In the genomic region with DNA sequence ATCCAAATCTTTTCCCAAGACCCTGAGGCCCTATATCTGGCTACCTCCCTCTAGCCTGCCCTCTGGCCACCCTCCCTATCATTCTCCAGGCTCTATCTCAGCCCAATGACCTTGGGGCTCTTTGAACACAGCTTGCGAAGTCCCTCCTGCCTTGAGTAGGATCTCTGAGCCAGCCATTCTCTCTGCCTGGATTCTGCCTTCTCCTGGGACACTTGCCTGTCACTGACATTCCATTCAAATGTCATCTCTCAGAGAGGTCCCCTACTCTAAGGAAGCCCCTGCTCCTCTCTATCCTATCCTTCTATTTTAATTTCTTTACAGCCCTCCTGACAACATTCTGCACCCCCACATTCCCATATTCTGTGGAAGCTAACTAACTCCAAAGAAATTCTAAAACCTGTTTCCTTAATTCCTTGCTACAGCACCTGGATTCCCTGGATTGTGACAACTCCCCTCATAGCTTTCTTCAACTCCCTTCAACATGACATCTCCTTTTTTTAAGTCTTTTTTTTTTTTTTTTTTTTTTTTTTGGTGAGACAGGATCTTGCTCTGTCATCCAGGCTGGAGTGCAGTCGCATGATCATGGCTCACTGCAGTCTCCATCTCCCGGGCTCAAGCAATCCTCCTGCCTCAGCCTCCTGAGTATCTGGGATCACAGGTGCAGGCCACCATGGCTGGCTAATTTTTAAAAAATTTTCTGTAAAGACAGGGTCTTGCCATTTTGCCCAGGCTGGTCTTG, we compare ENCODE assay signal across 11 cellular contexts.
"Had no signal": no experiment of that assay in that cellular context is flagged by ENCODE, and none has a peak within 500 bp of the region (broad histone marks: within the 10 kb centered on the region; RNA-seq: fewer than 3 reads in every experiment).

No MANE protein-coding gene starts in this region.

- H3K27ac ChIP-seq: esophagus muscularis mucosa, gastrocnemius medialis, thoracic aorta, transverse colon had no signal

- H3K27ac Mint-ChIP-seq: stimulated activated memory B cell treated with anti-CD40 and anti-IgM and Interleukin-4, amounts not matched to agents 10 μg/mL and 1 μg/mL and 100 μg/mL, for 72 hours; stimulated activated naive CD8-positive, alpha-beta T cell treated with anti-CD3 and anti-CD28 coated beads, Interleukin-15, Interleukin-2, amounts not matched to agents 100 ng/mL and 50 ng/mL, for 24 hours had no signal

- H3K4me3 ChIP-seq: esophagus muscularis mucosa, gastrocnemius medialis, thoracic aorta, transverse colon had no signal

- H3K4me1 Mint-ChIP-seq: nephron progenitor cell had no signal

- DNase-seq: effector memory CD4-positive, alpha-beta T cell; gastrocnemius medialis; islet precursor cell; naive thymus-derived CD4-positive, alpha-beta T cell; nephron progenitor cell; stimulated activated CD4-positive, alpha-beta T cell treated with anti-CD3 and anti-CD28 coated beads, Interleukin-4, amount 100 ng/mL, for 24 hours; transverse colon had no signal

- H3K27me3 ChIP-seq: esophagus muscularis mucosa, gastrocnemius medialis, transverse colon had no signal

- ATAC-seq: gastrocnemius medialis; naive thymus-derived CD4-positive, alpha-beta T cell; stimulated activated memory B cell treated with anti-CD40 and anti-IgM and Interleukin-4, amounts not matched to agents 10 μg/mL and 1 μg/mL and 100 μg/mL, for 72 hours had no signal

- H3K9me3 ChIP-seq: esophagus muscularis mucosa, gastrocnemius medialis, thoracic aorta, transverse colon had no signal

- H3K4me3 Mint-ChIP-seq: naive thymus-derived CD4-positive, alpha-beta T cell; nephron progenitor cell; stimulated activated memory B cell treated with anti-CD40 and anti-IgM and Interleukin-4, amounts not matched to agents 10 μg/mL and 1 μg/mL and 100 μg/mL, for 72 hours; stimulated activated naive CD8-positive, alpha-beta T cell treated with anti-CD3 and anti-CD28 coated beads, Interleukin-15, Interleukin-2, amounts not matched to agents 100 ng/mL and 50 ng/mL, for 24 hours had no signal

- H3K36me3 ChIP-seq: gastrocnemius medialis, thoracic aorta, transverse colon had no signal

- H3K9me3 Mint-ChIP-seq: nephron progenitor cell; stimulated activated memory B cell treated with anti-CD40 and anti-IgM and Interleukin-4, amounts not matched to agents 10 μg/mL and 1 μg/mL and 100 μg/mL, for 72 hours; stimulated activated naive CD8-positive, alpha-beta T cell treated with anti-CD3 and anti-CD28 coated beads, Interleukin-15, Interleukin-2, amounts not matched to agents 100 ng/mL and 50 ng/mL, for 24 hours had no signal

- H3K27me3 Mint-ChIP-seq: naive thymus-derived CD4-positive, alpha-beta T cell; stimulated activated memory B cell treated with anti-CD40 and anti-IgM and Interleukin-4, amounts not matched to agents 10 μg/mL and 1 μg/mL and 100 μg/mL, for 72 hours; stimulated activated naive CD8-positive, alpha-beta T cell treated with anti-CD3 and anti-CD28 coated beads, Interleukin-15, Interleukin-2, amounts not matched to agents 100 ng/mL and 50 ng/mL, for 24 hours had no signal
